8 cellular contexts compared by ENCODE assay signal in the genomic region with DNA sequence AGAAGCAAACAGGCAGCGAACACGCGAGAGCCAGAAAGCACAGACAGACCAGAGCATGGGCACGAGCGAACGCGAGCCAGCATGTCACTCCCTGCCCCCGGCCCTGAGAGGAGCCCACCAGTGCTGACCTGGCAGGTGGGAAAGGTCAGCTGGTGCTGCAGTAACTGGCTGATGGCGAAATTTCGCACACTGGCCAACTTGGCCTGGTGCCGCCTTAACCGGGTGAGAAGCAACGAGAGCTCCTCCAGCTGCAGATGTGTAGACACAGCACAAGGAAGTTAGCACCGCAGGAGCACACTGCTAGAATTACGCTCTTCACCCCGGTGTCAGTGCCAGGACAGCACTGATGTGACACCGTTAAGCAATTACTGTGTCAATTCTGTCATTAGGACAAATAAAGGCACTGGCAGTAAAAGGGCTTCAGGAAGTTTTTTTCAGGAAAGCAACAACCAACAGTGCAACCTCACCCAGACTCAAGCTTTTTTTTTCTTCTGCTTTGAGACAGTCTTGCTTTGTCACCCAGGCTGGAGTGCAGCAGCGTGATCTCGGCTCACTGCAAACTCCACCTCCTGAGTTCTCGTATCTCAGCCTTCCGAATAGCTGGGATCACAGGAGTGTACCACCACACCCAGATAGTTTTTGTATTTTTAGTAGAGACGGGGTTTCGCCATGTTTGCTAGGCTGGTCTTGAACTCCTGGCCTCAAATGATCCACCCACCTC.
A peak's percentile ranks its signal among the peaks of the same experiment; 100 is the strongest.
DNase-seq lines count a peak whose midpoint lies in the region; ATAC-seq and TF ChIP-seq lines count a peak whose summit lies in the region.

No MANE protein-coding gene starts in this region.

- H3K27ac ChIP-seq in HL-60 (replicated peaks): peak overlapping the region; percentile 74
- H3K27ac ChIP-seq in skeletal muscle tissue (ENCODE audit: low read depth, low read length): no peak overlapping the region
- no peak overlapping the region for H3K27ac ChIP-seq in foreskin keratinocyte

- no peaks in the 10 kb centered on the region for H3K9me3 ChIP-seq in skeletal muscle tissue (ENCODE audit: control insufficient read depth in 3 of 3, low read length in 3 of 3)

- no peak overlapping the region for H3K4me3 ChIP-seq in HL-60 (replicated peaks; ENCODE audit: insufficient read depth, low read length)
- H3K4me3 ChIP-seq in skeletal muscle tissue (ENCODE audit: low read length in 3 of 3): peak overlapping the region in 2 of 3 donors; percentile 41 to 45

- intact Hi-C loops in cardiac septum (cut with DNase I): no loop called here

- peaks cover 10 to 19% (median 12%) of the 10 kb centered on the region in 3 donors for H3K4me1 ChIP-seq in skeletal muscle tissue (ENCODE audit: control insufficient read depth in 3 of 3, insufficient read depth in 3 of 3, low read length in 3 of 3)
- no peaks in the 10 kb centered on the region for H3K4me1 ChIP-seq in foreskin keratinocyte

- H3K36me3 ChIP-seq in skeletal muscle tissue (ENCODE audit: control insufficient read depth in 3 of 3, insufficient read depth in 3 of 3, low read length in 3 of 3): peaks cover 0 to 4% (median 0%) of the 10 kb centered on the region in 3 donors

- TF ChIP-seq CTCF in HL-60 (IDR thresholded peaks at IDR 0.05; ENCODE audit: insufficient read depth, low read length) (no peak), foreskin keratinocyte (conservative IDR thresholded peaks at IDR 0.05) (no peak)

- H3K9ac ChIP-seq in skeletal muscle tissue (ENCODE audit: low read depth in 1 of 3, low read length in 3 of 3): peak overlapping the region in 1 of 3 donors; percentile 55

- DNase-seq in HL-60 (ENCODE audit: low read depth in 1 of 2, low spot score in 1 of 2) (peak; percentile 88 to 90), NOMO-1 treated with DMSO at 0.1 percent for 48 hours (lab: John Stamatoyannopoulos, UW; ENCODE audit: unreplicated experiment) (peak; percentile 48), cardiac septum (ENCODE audit: low spot score) (peak; percentile 80), foreskin keratinocyte (no peak), HPDE6-E6E7 (ENCODE audit: extremely low spot score) (no peak)

- ATAC-seq in foreskin keratinocyte (no peak), HG03175 (IDR thresholded peaks at IDR 0.05; ENCODE audit: unreplicated experiment) (no peak), GM18861 (IDR thresholded peaks at IDR 0.05; ENCODE audit: unreplicated experiment) (no peak)

- H3K27me3 ChIP-seq in HL-60 (ENCODE audit: insufficient read depth, poor library complexity, severe bottlenecking) (no peaks in the 10 kb centered on the region), skeletal muscle tissue (ENCODE audit: control insufficient read depth in 3 of 3, insufficient read depth in 3 of 3, low read length in 3 of 3) (no peaks in the 10 kb centered on the region), foreskin keratinocyte (peaks cover 34% of the 10 kb centered on the region)

Comparison
In these comparisons a context has a peak if more than half of its experiments do, and no peak if none do; other contexts are left out.
1. DNase-seq: peak in HL-60 (2 of 2), NOMO-1 treated with DMSO at 0.1 percent for 48 hours (single experiment) and cardiac septum (single experiment); none in foreskin keratinocyte (0 of 2) and HPDE6-E6E7 (single experiment).